9 cellular contexts compared by ENCODE assay signal in genomic region chr10:100729877-100730738, GRCh38. TPM values are rescaled to one million over a fixed set of nuclear protein-coding genes. Genes with fewer than 3 reads are reported as not detected.
A peak's percentile ranks its signal among the peaks of the same experiment; 100 is the strongest.
DNase-seq lines count a peak whose midpoint lies in the region; ATAC-seq, FAIRE-seq and TF ChIP-seq lines count a peak whose summit lies in the region.
"Had no signal": no experiment of that assay in that cellular context is flagged by ENCODE, and none has a peak within 500 bp of the region (broad histone marks: within the 10 kb centered on the region; RNA-seq: fewer than 3 reads in every experiment).

No MANE protein-coding gene starts in this region.

- H3T11ph ChIP-seq in H9 (ENCODE audit: low read length): no peak overlapping the region

- FAIRE-seq in A549 (lab: Jason Lieb, UNC): no peak

- H3K27me3 Mint-ChIP-seq in H9 (ENCODE audit: low read depth) (peaks cover 100% of the 10 kb centered on the region), naive B cell (peaks cover 71 to 94% (median 92%) of the 10 kb centered on the region in 3 donors)
- H3K27me3 Mint-ChIP-seq in central memory CD8-positive, alpha-beta T cell: peaks cover 88% of the 10 kb centered on the region

- peak overlapping the region; percentile 46 for H3K4me3 ChIP-seq in A549
- peak overlapping the region in 1 of 2 donors; percentile 13 for H3K4me3 ChIP-seq in uterus

- no peaks in the 10 kb centered on the region for H3K79me2 ChIP-seq in H9 (ENCODE audit: insufficient read depth, low read length)

- no peak overlapping the region for H4K8ac ChIP-seq in H9 (replicated peaks; ENCODE audit: insufficient read length, low read depth, low read length)

- no peak overlapping the region for H2BK5ac ChIP-seq in H9 (ENCODE audit: insufficient read length, low read length)

- H3K56ac ChIP-seq in H9 (ENCODE audit: insufficient read length, low read depth, low read length): no peak overlapping the region

- H3K4me1 Mint-ChIP-seq in H9: peaks cover 18 to 32% of the 10 kb centered on the region in 2 experiments
- peaks cover 37% of the 10 kb centered on the region for H3K4me1 Mint-ChIP-seq in central memory CD8-positive, alpha-beta T cell
- H3K4me1 Mint-ChIP-seq in naive B cell: peaks cover 27 to 46% (median 38%) of the 10 kb centered on the region in 3 donors

- H3K36me3 ChIP-seq in uterus: no peaks in the 10 kb centered on the region

- H2BK120ac ChIP-seq in H9 (ENCODE audit: low read depth, low read length, poor library complexity, severe bottlenecking): no peak overlapping the region

- DNase-seq in A549 (ENCODE audit: low read depth in 1 of 2, low spot score in 1 of 2): peak in 1 of 2 experiments; percentile 50
- DNase-seq in H9: no peak
- DNase-seq in central memory CD8-positive, alpha-beta T cell (ENCODE audit: low spot score in 2 of 2): no peak
- DNase-seq in naive B cell: no peak
- DNase-seq in occipital lobe (lab: John Stamatoyannopoulos, UW): no peak
- no peak for DNase-seq in uterus
- DNase-seq: NCI-H2081 had no signal

- TF ChIP-seq POLR2A in A549 (IDR thresholded peaks at IDR 0.05; ENCODE audit: low read length) (no peak; the same call in 1 of the 2 replicates), uterus (IDR thresholded peaks at IDR 0.05) (no peak)

- TF ChIP-seq CTCF in A549 (IDR thresholded peaks at IDR 0.05) (no peak), H9 (conservative IDR thresholded peaks at IDR 0.05) (no peak), uterus (IDR thresholded peaks at IDR 0.05) (no peak)

- H3K4me1 ChIP-seq in A549: peaks cover 21% of the 10 kb centered on the region
- no peaks in the 10 kb centered on the region for H3K4me1 ChIP-seq in H9 (ENCODE audit: insufficient read depth, low read length)
- peaks cover 0 to 21% of the 10 kb centered on the region in 2 donors for H3K4me1 ChIP-seq in uterus

- under 1% methylated on average over 64 of the region's 66 CpGs for WGBS in A549 (ENCODE audit: missing lambda C conversion rate)
- no CpG with 5 or more reads among the region's 66 CpGs for WGBS in H9 (ENCODE audit: extremely low coverage, insufficient read length, low lambda C conversion rate)

- H2AK5ac ChIP-seq in H9 (ENCODE audit: insufficient read length, low read length): no peak overlapping the region

- no peak overlapping the region for H4K5ac ChIP-seq in H9 (ENCODE audit: insufficient read length, low read depth, low read length)

- no peak overlapping the region for H3K27ac Mint-ChIP-seq in H9
- H3K27ac Mint-ChIP-seq in central memory CD8-positive, alpha-beta T cell (ENCODE audit: low read depth): no peak overlapping the region
- H3K27ac Mint-ChIP-seq in naive B cell: peak overlapping the region in 3 of 6 donors; percentile 9 to 56 (median 49)

- no peak overlapping the region for H3K14ac ChIP-seq in H9 (ENCODE audit: insufficient read depth, low read length)

- H3K4me3 Mint-ChIP-seq in H9 (peak overlapping the region in 1 of 2 experiments; percentile 70; a peak in 3 of 5 replicates), naive B cell (peak overlapping the region; percentile 73 to 93 (median 81))
- H3K4me3 Mint-ChIP-seq in central memory CD8-positive, alpha-beta T cell: peak overlapping the region; percentile 68

- CTCF ChIA-PET in A549 (lab: Yijun Ruan, JAX): no interaction called here

- TF ChIP-seq RAD21 in A549 (conservative IDR thresholded peaks at IDR 0.05 in 1 of 2, IDR thresholded peaks at IDR 0.05 in 1 of 2): no peak

- no peak overlapping the region for H2AFZ ChIP-seq in H9 (ENCODE audit: low read length)

- H3K9me3 ChIP-seq in A549 (no peaks in the 10 kb centered on the region), H9 (ENCODE audit: control insufficient read depth, low read depth, low read length) (no peaks in the 10 kb centered on the region), uterus (no peaks in the 10 kb centered on the region)

- H3K27me3 ChIP-seq in H9 (ENCODE audit: insufficient read depth, low read length): peaks cover 92% of the 10 kb centered on the region
- H3K27me3 ChIP-seq in uterus: peaks cover 3 to 59% of the 10 kb centered on the region in 2 donors

- no peak overlapping the region for H3K9ac ChIP-seq in H9 (ENCODE audit: extremely low read depth, insufficient read length, low read length)

- ATAC-seq in A549: peak; percentile 44 to 65
- no peak for ATAC-seq in central memory CD8-positive, alpha-beta T cell (replicated peaks; ENCODE audit: extremely low read depth, poor library complexity, severe bottlenecking)
- ATAC-seq in naive B cell (ENCODE audit: low read depth in 2 of 2): no peak
- ATAC-seq in HG03565 (IDR thresholded peaks at IDR 0.05; ENCODE audit: unreplicated experiment): no peak
- ATAC-seq in GM19467 (IDR thresholded peaks at IDR 0.05; ENCODE audit: unreplicated experiment): no peak

- H3K27ac ChIP-seq in A549: peak overlapping the region; percentile 80 to 93
- H3K27ac ChIP-seq in H9 (ENCODE audit: insufficient read length, low read depth, low read length): no peak overlapping the region
- H3K27ac ChIP-seq in uterus: no peak overlapping the region

- H3K79me1 ChIP-seq in H9 (ENCODE audit: insufficient read depth, low read depth, low read length, poor library complexity, severe bottlenecking): no peaks in the 10 kb centered on the region

- H4K20me1 ChIP-seq in H9 (ENCODE audit: control insufficient read depth, insufficient read depth, insufficient read length): no peaks in the 10 kb centered on the region

- H4K91ac ChIP-seq in H9 (ENCODE audit: insufficient read length, low read depth, low read length): no peak overlapping the region

- H2BK15ac ChIP-seq in H9 (ENCODE audit: low read depth, low read length): no peak overlapping the region

- POLR2A ChIA-PET in A549 (lab: Yijun Ruan, JAX): no interaction called here

- no peak overlapping the region for H3K18ac ChIP-seq in H9 (ENCODE audit: insufficient read length, low read depth, low read length)

- H3K9me3 Mint-ChIP-seq in H9 (peaks cover 2 to 10% of the 10 kb centered on the region in 2 experiments; a peak in 2 of 5 replicates), naive B cell (peaks cover 0 to 4% (median 0%) of the 10 kb centered on the region in 7 donors)
- H3K9me3 Mint-ChIP-seq in central memory CD8-positive, alpha-beta T cell: no peaks in the 10 kb centered on the region

- H3K4me2 ChIP-seq in A549 (peak overlapping the region; percentile 94), H9 (ENCODE audit: insufficient read depth, insufficient read length, low read length) (peak overlapping the region; percentile 15)

- intact Hi-C loops in uterus (cut with DNase I; ENCODE audit: low total_unique reads): no loop called here

- no peak overlapping the region for H3K23ac ChIP-seq in H9 (ENCODE audit: insufficient read length, low read depth, low read length)

- no peak for TF ChIP-seq EP300 in A549 (IDR thresholded peaks at IDR 0.05)

- H2BK20ac ChIP-seq in H9 (ENCODE audit: low read depth, low read length, poor library complexity, severe bottlenecking): no peak overlapping the region

- H2BK12ac ChIP-seq in H9 (ENCODE audit: insufficient read length, low read depth, low read length): no peak overlapping the region

- H3K4ac ChIP-seq in H9 (ENCODE audit: low read depth, low read length): no peak overlapping the region

- no peaks in the 10 kb centered on the region for H3K36me3 Mint-ChIP-seq in H9 (ENCODE audit: insufficient read depth in 1 of 3, low read depth in 3 of 3)
- H3K36me3 Mint-ChIP-seq in central memory CD8-positive, alpha-beta T cell (ENCODE audit: insufficient read depth): peaks cover 5% of the 10 kb centered on the region
- peaks cover 5 to 18% of the 10 kb centered on the region in 2 donors for H3K36me3 Mint-ChIP-seq in naive B cell

- H3K23me2 ChIP-seq in H9 (ENCODE audit: insufficient read length, low read depth, low read length, poor library complexity, severe bottlenecking): no peaks in the 10 kb centered on the region

TF ChIP-seq in A549, 52 proteins besides CTCF, POLR2A, EP300 and RAD21 (continues in another document):
- TF ChIP-seq CEBPB (IDR thresholded peaks at IDR 0.05) (no peak), PBX3 (IDR thresholded peaks at IDR 0.05) (no peak), PHF8 (IDR thresholded peaks at IDR 0.05; ENCODE audit: borderline replicate concordance, low read depth) (peak; percentile 21; the same call in 1 of the 2 replicates), HES2 (IDR thresholded peaks at IDR 0.05) (no peak), HOXB13 (CRISPR knock-in tag; IDR thresholded peaks at IDR 0.05; ENCODE audit: low read depth) (no peak), E2F6 (IDR thresholded peaks at IDR 0.05; ENCODE audit: borderline replicate concordance, low read depth) (peak; percentile 32; the same call in 1 of the 2 replicates), GATA3 (IDR thresholded peaks at IDR 0.05; ENCODE audit: borderline replicate concordance) (no peak)

RNA-seq across cellular contexts. Expression of gene PAX2, which starts 15.3 kb away (rescaled TPM):
- polyA plus RNA-seq in A549 (2011; rRNA removed) (0.05 and 0.06 TPM in 2 replicates), A549 (2017; fragmentation: RNase III; extraction: RNeasy Plus Mini Kit Qiagen cat#74134 plus additional on column Dnase treatment) (0.18 to 0.21 TPM (median 0.21 TPM) in 3 replicates), naive B cell (ENCODE audit: low read depth in 6 of 6) (not detected)
- 0.04 and 0.05 TPM in 2 replicates for polyA plus RNA-seq in A549 (2012; cell fraction: cytosol; rRNA removed)
- 0.14 and 0.24 TPM in 2 replicates for polyA plus RNA-seq in A549 (2012; cell fraction: nucleus; rRNA removed)
- 0.10 TPM in 1 of 2 replicates, not detected in the other for polyA minus RNA-seq in A549 (2011; rRNA and poly(A)+ RNA removed)
- total RNA-seq in H9 (2021) (not detected in 2 replicates), occipital lobe (not detected), uterus (10 to 100 TPM in 2 of 4 donors, under 1 TPM in 1, not detected in 1; 0.64 to 39.7 (median 21.3) TPM)

Comparison
In these comparisons a context has a peak if more than half of its experiments do, and no peak if none do; other contexts are left out.
1. ATAC-seq: peak in A549 (2 of 2); none in central memory CD8-positive, alpha-beta T cell (single experiment), naive B cell (0 of 2), HG03565 (single experiment) and GM19467 (single experiment).
2. H3K27ac ChIP-seq: peak in A549 (2 of 2); none in H9 (single experiment) and uterus (0 of 2).